Comparison of ENCODE assay signal across 16 cellular contexts in genomic region chr10:34702982-34703381, GRCh38.
A peak's percentile ranks its signal among the peaks of the same experiment; 100 is the strongest.
DNase-seq lines count a peak whose midpoint lies in the region; ATAC-seq and TF ChIP-seq lines count a peak whose summit lies in the region.
"Had no signal": no experiment of that assay in that cellular context is flagged by ENCODE, and none has a peak within 500 bp of the region (broad histone marks: within the 10 kb centered on the region; RNA-seq: fewer than 3 reads in every experiment).

No MANE protein-coding gene starts in this region.

- DNase-seq in left ventricle myocardium inferior = no peak
- no peak for DNase-seq in right atrium auricular region (ENCODE audit: low spot score)
- no peak for DNase-seq in neural progenitor cell (ENCODE audit: low spot score)
- no peak for DNase-seq in T-helper 1 cell
- DNase-seq in SHP77 treated with DMSO at 0.1 percent for 48 hours (lab: John Stamatoyannopoulos, UW) = no peak
- no peak for DNase-seq in stimulated activated CD4-positive, alpha-beta T cell treated with anti-CD3 and anti-CD28 coated beads, Interleukin-2, amount 100 ng/mL, for 48 hours
- DNase-seq: GF-D8, GOT3, NCI-H1048, NCI-H1436 treated with DMSO at 0.1 percent for 48 hours, NCI-H2029 treated with DMSO at 0.1 percent for 48 hours, NCI-H524, PC-9 had no signal

- H3K27me3 ChIP-seq in left ventricle myocardium inferior (ENCODE audit: low read depth) (no peaks in the 10 kb centered on the region), right atrium auricular region (no peaks in the 10 kb centered on the region), gastroesophageal sphincter (no peaks in the 10 kb centered on the region), neural progenitor cell (no peaks in the 10 kb centered on the region)

- H3K4me3 ChIP-seq in left ventricle myocardium inferior = no peak overlapping the region
- H3K4me3 ChIP-seq in right atrium auricular region = no peak overlapping the region
- no peak overlapping the region for H3K4me3 ChIP-seq in gastroesophageal sphincter
- no peak overlapping the region for H3K4me3 ChIP-seq in neural progenitor cell
- H3K4me3 ChIP-seq: PC-9 had no signal

- no peak for TF ChIP-seq POLR2A in gastroesophageal sphincter (IDR thresholded peaks at IDR 0.05)

- H3K9ac ChIP-seq in neural progenitor cell = no peak overlapping the region
- H3K9ac ChIP-seq: KMS-11 had no signal

- H3K9me3 Mint-ChIP-seq in neural progenitor cell = no peaks in the 10 kb centered on the region

- H3K27me3 Mint-ChIP-seq in neural progenitor cell (ENCODE audit: insufficient read depth, low read depth) = peaks cover 2% of the 10 kb centered on the region

- intact Hi-C loops in left ventricle myocardium inferior (cut with micrococcal nuclease) = no loop called here

- H3K4me2 ChIP-seq in neural progenitor cell = peak overlapping the region; percentile 26
- H3K4me2 ChIP-seq: KMS-11, PC-9 had no signal

- no peaks in the 10 kb centered on the region for H3K36me3 ChIP-seq in left ventricle myocardium inferior
- no peaks in the 10 kb centered on the region for H3K36me3 ChIP-seq in right atrium auricular region
- no peaks in the 10 kb centered on the region for H3K36me3 ChIP-seq in gastroesophageal sphincter
- H3K36me3 ChIP-seq in neural progenitor cell = no peaks in the 10 kb centered on the region

- peaks cover 10% of the 10 kb centered on the region for H3F3A ChIP-seq in neural progenitor cell (ENCODE audit: low read depth)

- WGBS in gastroesophageal sphincter (ENCODE audit: low coverage in 1 of 2), 2 donors = 20 to 62% methylated on average over 1 to 2 of the region's 2 CpGs

- no peak overlapping the region for H3K4me3 Mint-ChIP-seq in neural progenitor cell

- peaks cover 42% of the 10 kb centered on the region for H4K20me1 ChIP-seq in neural progenitor cell (ENCODE audit: low read depth)

- H3K9me3 ChIP-seq in left ventricle myocardium inferior (replicated peaks) = no peaks in the 10 kb centered on the region
- H3K9me3 ChIP-seq in right atrium auricular region = no peaks in the 10 kb centered on the region
- no peaks in the 10 kb centered on the region for H3K9me3 ChIP-seq in gastroesophageal sphincter
- H3K9me3 ChIP-seq in neural progenitor cell (ENCODE audit: low read depth) = no peaks in the 10 kb centered on the region

- H2AFZ ChIP-seq in neural progenitor cell (replicated peaks) = no peak overlapping the region
- H2AFZ ChIP-seq: PC-9 had no signal

- peaks cover 53% of the 10 kb centered on the region for H3K4me1 Mint-ChIP-seq in neural progenitor cell

- TF ChIP-seq CTCF in left ventricle myocardium inferior (IDR thresholded peaks at IDR 0.05; ENCODE audit: borderline replicate concordance) = no peak
- no peak for TF ChIP-seq CTCF in right atrium auricular region (IDR thresholded peaks at IDR 0.05)
- no peak for TF ChIP-seq CTCF in gastroesophageal sphincter (IDR thresholded peaks at IDR 0.05)
- TF ChIP-seq CTCF in neural progenitor cell (IDR thresholded peaks at IDR 0.05) = no peak

- no peak for ATAC-seq in gastroesophageal sphincter

- TF ChIP-seq EP300 in gastroesophageal sphincter (IDR thresholded peaks at IDR 0.05) = no peak

- H3K27ac Mint-ChIP-seq in neural progenitor cell = no peak overlapping the region

- H3K27ac ChIP-seq in left ventricle myocardium inferior (replicated peaks) (peak overlapping the region; percentile 76), right atrium auricular region (peak overlapping the region in 1 of 2 donors; percentile 44), gastroesophageal sphincter (peak overlapping the region in 3 of 4 donors; percentile 5 to 16 (median 15)), neural progenitor cell (peak overlapping the region; percentile 34)
- H3K27ac ChIP-seq: C4-2B, KMS-11, PC-9 had no signal

- H3K36me3 Mint-ChIP-seq in neural progenitor cell = no peaks in the 10 kb centered on the region

- H3K4me1 ChIP-seq in left ventricle myocardium inferior (peaks cover 90% of the 10 kb centered on the region), right atrium auricular region (peaks cover 0 to 74% of the 10 kb centered on the region in 2 donors), gastroesophageal sphincter (peaks cover 0 to 81% (median 27%) of the 10 kb centered on the region in 3 donors), neural progenitor cell (peaks cover 19% of the 10 kb centered on the region)

- peaks cover 100% of the 10 kb centered on the region for H3K79me2 ChIP-seq in neural progenitor cell (ENCODE audit: low read depth)
